In the genomic region with DNA sequence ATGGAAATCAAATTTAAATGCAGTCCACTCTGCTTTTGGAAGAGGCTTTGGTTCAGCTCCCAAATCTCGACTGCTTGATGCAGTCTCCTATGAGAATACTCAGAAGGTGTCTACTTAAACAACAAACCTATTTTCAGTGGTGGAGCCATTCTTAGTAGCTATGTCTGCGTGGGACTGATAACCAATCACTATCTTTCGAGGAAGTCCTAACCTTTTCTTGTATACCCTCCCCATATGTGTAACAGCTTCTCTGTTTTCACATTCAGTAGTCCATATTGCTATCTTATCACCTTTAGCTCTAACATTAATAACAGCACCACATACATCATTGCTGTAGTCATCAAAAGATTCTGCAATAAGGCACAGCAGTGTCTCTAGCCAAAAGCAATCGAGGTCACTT, we compare ENCODE assay signal across 29 cellular contexts.
"Had no signal": no experiment of that assay in that cellular context is flagged by ENCODE, and none has a peak within 500 bp of the region (broad histone marks: within the 10 kb centered on the region; RNA-seq: fewer than 3 reads in every experiment).

No MANE protein-coding gene starts in this region.

- H3K36me3 ChIP-seq: ascending aorta, breast epithelium, cardiac muscle cell, colonic mucosa, esophagus squamous epithelium, gastroesophageal sphincter, heart right ventricle had no signal

- H3K4me1 ChIP-seq: ascending aorta, breast epithelium, colonic mucosa, esophagus squamous epithelium, gastroesophageal sphincter, heart right ventricle had no signal

- DNase-seq: activated CD4-positive, alpha-beta memory T cell treated with anti-CD3 and anti-CD28 coated beads for 36 hours; activated CD4-positive, alpha-beta T cell treated with anti-CD3 and anti-CD28 coated beads for 36 hours; activated CD4-positive, alpha-beta T cell treated with anti-CD3 and anti-CD28 coated beads, Interleukin-2, amount 10 ng/mL, durations not matched to agents 24 days and 14 days; activated CD4-positive, CD25-positive, alpha-beta regulatory T cell; activated CD4-positive, CD25-positive, alpha-beta regulatory T cell treated with anti-CD3 and anti-CD28 coated beads, Interleukin-2, amount 50 U/mL, for 72 hours; activated CD8-positive, alpha-beta memory T cell treated with anti-CD3 and anti-CD28 coated beads, Interleukin-2, amount 10 ng/mL, durations not matched to agents 7 days and 5 days; activated CD8-positive, alpha-beta memory T cell treated with anti-CD3 and anti-CD28 coated beads, Interleukin-2, amount 50 U/mL, for 4 hours; activated CD8-positive, alpha-beta T cell treated with anti-CD3 and anti-CD28 coated beads, Interleukin-2, amount 10 ng/mL, durations not matched to agents 7 days and 5 days; activated effector memory CD4-positive, alpha-beta T cell treated with anti-CD3 and anti-CD28 coated beads, Interleukin-2, amount 50 U/mL, for 16 hours; activated naive CD4-positive, alpha-beta T cell treated with anti-CD3 and anti-CD28 coated beads, Interleukin-2, amount 10 ng/mL, durations not matched to agents 7 days and 5 days; activated naive CD8-positive, alpha-beta T cell treated with anti-CD3 and anti-CD28 coated beads, Interleukin-2, amount 10 ng/mL, durations not matched to agents 7 days and 5 days; activated T-cell treated with anti-CD3 and anti-CD28 coated beads, Interleukin-2, amount 50 U/mL, for 1 hour; activated T-cell treated with anti-CD3 and anti-CD28 coated beads, Interleukin-2, amount 50 U/mL, for 48 hours; central memory CD4-positive, alpha-beta T cell; cerebellar nuclear complex; colonic mucosa; effector CD8-positive, alpha-beta T cell; esophagus squamous epithelium; foreskin melanocyte; heart right ventricle; T-helper 2 cell had no signal

- H3K27me3 ChIP-seq: ascending aorta, breast epithelium, cardiac muscle cell, colonic mucosa, esophagus squamous epithelium, gastroesophageal sphincter, heart right ventricle had no signal

- FAIRE-seq: endometrium, endothelial cell of umbilical vein had no signal

- H3K4me3 ChIP-seq: ascending aorta, breast epithelium, cardiac muscle cell, colonic mucosa, esophagus squamous epithelium, gastroesophageal sphincter, heart right ventricle had no signal

- ATAC-seq: activated CD4-positive, alpha-beta T cell treated with anti-CD3 and anti-CD28 coated beads for 36 hours; activated CD8-positive, alpha-beta memory T cell treated with anti-CD3 and anti-CD28 coated beads, Interleukin-2, amount 10 ng/mL, durations not matched to agents 7 days and 5 days; activated CD8-positive, alpha-beta T cell treated with anti-CD3 and anti-CD28 coated beads, Interleukin-2, amount 10 ng/mL, durations not matched to agents 7 days and 5 days; activated naive CD4-positive, alpha-beta T cell treated with anti-CD3 and anti-CD28 coated beads, Interleukin-2, amount 50 U/mL, for 72 hours; gastroesophageal sphincter; heart right ventricle had no signal

- H3K27ac ChIP-seq: ascending aorta, breast epithelium, cardiac muscle cell, colonic mucosa, epithelial cell of prostate, esophagus squamous epithelium, gastroesophageal sphincter, heart right ventricle had no signal

- H3K9me3 ChIP-seq: ascending aorta, colonic mucosa, esophagus squamous epithelium had no signal
